8 cellular contexts compared by ENCODE assay signal in genomic region chr12:42144174-42144423, GRCh38. TPM values are rescaled to one million over a fixed set of nuclear protein-coding genes. Genes with fewer than 3 reads are reported as not detected.
A peak's percentile ranks its signal among the peaks of the same experiment; 100 is the strongest.
DNase-seq lines count a peak whose midpoint lies in the region; ATAC-seq, FAIRE-seq and TF ChIP-seq lines count a peak whose summit lies in the region.

No MANE protein-coding gene starts in this region.

- ATAC-seq in GM19438 (IDR thresholded peaks at IDR 0.05; ENCODE audit: low read depth, unreplicated experiment), result peak; percentile 35
- ATAC-seq in gastroesophageal sphincter, result no peak

- H3K27ac ChIP-seq in AG04450 (ENCODE audit: low read depth, low read length) (no peak overlapping the region), SJSA1 (peak overlapping the region; percentile 18; the same call in 1 of the 2 replicates), gastroesophageal sphincter (peak overlapping the region; percentile 40 to 94 (median 92)), skin epidermis (peak overlapping the region; percentile 45 to 87 (median 77))

- no peak for TF ChIP-seq POLR2A in gastroesophageal sphincter (IDR thresholded peaks at IDR 0.05)

- H3K27me3 ChIP-seq in AG04450 (ENCODE audit: control insufficient read depth, insufficient read depth, low read length) (no peaks in the 10 kb centered on the region), SJSA1 (replicated peaks) (no peaks in the 10 kb centered on the region), gastroesophageal sphincter (no peaks in the 10 kb centered on the region)

- CTCF ChIA-PET in AG04450 (lab: Charles Lee), result no interaction called here

- no peaks in the 10 kb centered on the region for H3K9me3 ChIP-seq in AG04450 (ENCODE audit: control insufficient read depth, insufficient read depth, low read length)
- H3K9me3 ChIP-seq in SJSA1 (replicated peaks), result no peaks in the 10 kb centered on the region
- H3K9me3 ChIP-seq in gastroesophageal sphincter, result no peaks in the 10 kb centered on the region

- H3K4me1 ChIP-seq in SJSA1 (replicated peaks) (peaks cover 18% of the 10 kb centered on the region), gastroesophageal sphincter (peaks cover 3 to 39% (median 4%) of the 10 kb centered on the region in 3 donors)

- 0% methylated on average over 8 of the region's 23 CpGs; no CpG with 5 or more reads in 1 of the 2 donors for WGBS in gastroesophageal sphincter (ENCODE audit: low coverage in 1 of 2), 2 donors

- no peak for FAIRE-seq in frontal cortex (lab: Jason Lieb, UNC)

- no peak for TF ChIP-seq EP300 in gastroesophageal sphincter (IDR thresholded peaks at IDR 0.05)

- DNase-seq in AG04450 (ENCODE audit: low read depth, low spot score) (no peak), SJSA1 (ENCODE audit: low read depth in 1 of 2, low spot score in 2 of 2) (peak in 1 of 2 experiments; percentile 38), activated gamma-delta T cell treated with Interleukin-2 at 50 U/mL for 16 hours (no peak), cerebellar nuclear complex (lab: John Stamatoyannopoulos, UW) (no peak), frontal cortex (ENCODE audit: low spot score in 2 of 2) (no peak)

- POLR2A ChIA-PET in AG04450 (lab: Yijun Ruan, JAX), result no interaction called here

- H3K4me3 ChIP-seq in AG04450 (ENCODE audit: low read depth, low read length) (peak overlapping the region; percentile 73), SJSA1 (peak overlapping the region; percentile 95), gastroesophageal sphincter (peak overlapping the region; percentile 49 to 69), skin epidermis (peak overlapping the region; percentile 54 to 93 (median 66))

- H3K36me3 ChIP-seq in SJSA1 (peaks cover 5% of the 10 kb centered on the region; the same call in 1 of the 2 replicates), gastroesophageal sphincter (no peaks in the 10 kb centered on the region)

- TF ChIP-seq CTCF in AG04450 (IDR thresholded peaks at IDR 0.05; ENCODE audit: low read depth, low read length) (no peak), gastroesophageal sphincter (IDR thresholded peaks at IDR 0.05) (no peak)

RNA-seq across cellular contexts. Expression of gene GXYLT1, which starts 0.6 kb away (rescaled TPM):
- 13.4 and 20.6 TPM in 2 replicates for polyA plus RNA-seq in AG04450 (2011; rRNA removed)
- polyA minus RNA-seq in AG04450 (2011; rRNA and poly(A)+ RNA removed), result 6.2 and 12.5 TPM in 2 replicates
- 18.3 and 24.3 TPM in 2 replicates for total RNA-seq in SJSA1 (2014; rRNA removed; shearing (Covaris generic))
- 10 to 100 TPM in 1 of 4 donors, 1 to 10 TPM in 3; 6.9 to 11.6 (median 8.3) TPM for total RNA-seq in gastroesophageal sphincter
- 7.3 TPM for total RNA-seq in frontal cortex
